In the genomic region with DNA sequence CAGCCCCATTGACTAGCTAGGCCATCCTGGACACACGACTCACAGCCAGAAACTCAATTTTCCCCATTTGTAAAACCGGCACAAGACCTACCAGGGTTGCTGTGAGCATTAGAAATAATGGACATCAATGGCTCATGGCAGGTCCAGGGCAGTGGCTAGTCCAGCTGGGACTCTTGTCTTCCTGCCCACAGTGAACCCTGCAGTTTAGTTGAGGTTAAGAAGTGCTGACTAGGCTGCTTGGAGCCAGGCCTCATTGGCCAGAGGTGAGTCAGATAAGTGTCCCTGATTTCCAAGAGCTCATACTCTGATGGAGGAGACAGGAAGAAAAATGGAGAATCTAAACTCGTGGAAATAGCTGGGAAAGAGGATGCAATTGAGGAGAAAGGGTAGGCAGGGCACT, we compare ENCODE assay signal across 2 cellular contexts.
TF ChIP-seq lines count a peak whose summit lies in the region.

No MANE protein-coding gene starts in this region.

TF ChIP-seq in HEK293T, 16 proteins besides CTCF, POLR2A, EP300 and RAD21 (continued from another document):
- TF ChIP-seq FOXK2 (IDR thresholded peaks at IDR 0.05) (no peak), ARNT (IDR thresholded peaks at IDR 0.05) (no peak), SP1 (IDR thresholded peaks at IDR 0.05) (no peak), L3MBTL2 (conservative IDR thresholded peaks at IDR 0.05) (no peak), FOXM1 (IDR thresholded peaks at IDR 0.05; ENCODE audit: borderline replicate concordance) (no peak), FOXA1 (IDR thresholded peaks at IDR 0.05) (no peak), SUZ12 (IDR thresholded peaks at IDR 0.05) (no peak), PKNOX1 (IDR thresholded peaks at IDR 0.05) (no peak)

TF ChIP-seq in WTC11, 78 proteins besides CTCF, POLR2A, EP300 and RAD21:
- TF ChIP-seq, protein P1, sequence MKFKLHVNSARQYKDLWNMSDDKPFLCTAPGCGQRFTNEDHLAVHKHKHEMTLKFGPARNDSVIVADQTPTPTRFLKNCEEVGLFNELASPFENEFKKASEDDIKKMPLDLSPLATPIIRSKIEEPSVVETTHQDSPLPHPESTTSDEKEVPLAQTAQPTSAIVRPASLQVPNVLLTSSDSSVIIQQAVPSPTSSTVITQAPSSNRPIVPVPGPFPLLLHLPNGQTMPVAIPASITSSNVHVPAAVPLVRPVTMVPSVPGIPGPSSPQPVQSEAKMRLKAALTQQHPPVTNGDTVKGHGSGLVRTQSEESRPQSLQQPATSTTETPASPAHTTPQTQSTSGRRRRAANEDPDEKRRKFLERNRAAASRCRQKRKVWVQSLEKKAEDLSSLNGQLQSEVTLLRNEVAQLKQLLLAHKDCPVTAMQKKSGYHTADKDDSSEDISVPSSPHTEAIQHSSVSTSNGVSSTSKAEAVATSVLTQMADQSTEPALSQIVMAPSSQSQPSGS (CRISPR knock-in tag; IDR thresholded peaks at IDR 0.05; ENCODE audit: borderline replicate concordance, low read depth), result no peak
- TF ChIP-seq, protein P2, sequence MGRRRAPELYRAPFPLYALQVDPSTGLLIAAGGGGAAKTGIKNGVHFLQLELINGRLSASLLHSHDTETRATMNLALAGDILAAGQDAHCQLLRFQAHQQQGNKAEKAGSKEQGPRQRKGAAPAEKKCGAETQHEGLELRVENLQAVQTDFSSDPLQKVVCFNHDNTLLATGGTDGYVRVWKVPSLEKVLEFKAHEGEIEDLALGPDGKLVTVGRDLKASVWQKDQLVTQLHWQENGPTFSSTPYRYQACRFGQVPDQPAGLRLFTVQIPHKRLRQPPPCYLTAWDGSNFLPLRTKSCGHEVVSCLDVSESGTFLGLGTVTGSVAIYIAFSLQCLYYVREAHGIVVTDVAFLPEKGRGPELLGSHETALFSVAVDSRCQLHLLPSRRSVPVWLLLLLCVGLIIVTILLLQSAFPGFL (CRISPR knock-in tag; IDR thresholded peaks at IDR 0.05; ENCODE audit: borderline replicate concordance), result no peak
- TF ChIP-seq ATF6 (CRISPR knock-in tag; IDR thresholded peaks at IDR 0.05) (no peak), PRRX2 (CRISPR knock-in tag; IDR thresholded peaks at IDR 0.05) (no peak), RELA (CRISPR knock-in tag; IDR thresholded peaks at IDR 0.05; ENCODE audit: borderline replicate concordance) (no peak), SMAD3 (CRISPR knock-in tag; IDR thresholded peaks at IDR 0.05; ENCODE audit: borderline replicate concordance) (no peak), GABPB1 (CRISPR knock-in tag; IDR thresholded peaks at IDR 0.05) (no peak), HMGA2 (CRISPR knock-in tag; IDR thresholded peaks at IDR 0.05) (no peak), JAZF1 (CRISPR knock-in tag; IDR thresholded peaks at IDR 0.05) (no peak), ZNF396 (CRISPR knock-in tag; IDR thresholded peaks at IDR 0.05; ENCODE audit: borderline replicate concordance) (no peak), KAT7 (CRISPR knock-in tag; IDR thresholded peaks at IDR 0.05; ENCODE audit: borderline replicate concordance) (no peak), MXD4 (CRISPR knock-in tag; IDR thresholded peaks at IDR 0.05; ENCODE audit: borderline replicate concordance) (no peak), USF1 (CRISPR knock-in tag; IDR thresholded peaks at IDR 0.05) (no peak), ESRRA (CRISPR knock-in tag; IDR thresholded peaks at IDR 0.05; ENCODE audit: borderline replicate concordance) (no peak), CBFB (CRISPR knock-in tag; IDR thresholded peaks at IDR 0.05; ENCODE audit: low read depth) (no peak), ELF4 (CRISPR knock-in tag; IDR thresholded peaks at IDR 0.05; ENCODE audit: low read depth) (no peak), ZNF121 (CRISPR knock-in tag; IDR thresholded peaks at IDR 0.05) (no peak)
